9 cellular contexts compared by ENCODE assay signal in the genomic region with DNA sequence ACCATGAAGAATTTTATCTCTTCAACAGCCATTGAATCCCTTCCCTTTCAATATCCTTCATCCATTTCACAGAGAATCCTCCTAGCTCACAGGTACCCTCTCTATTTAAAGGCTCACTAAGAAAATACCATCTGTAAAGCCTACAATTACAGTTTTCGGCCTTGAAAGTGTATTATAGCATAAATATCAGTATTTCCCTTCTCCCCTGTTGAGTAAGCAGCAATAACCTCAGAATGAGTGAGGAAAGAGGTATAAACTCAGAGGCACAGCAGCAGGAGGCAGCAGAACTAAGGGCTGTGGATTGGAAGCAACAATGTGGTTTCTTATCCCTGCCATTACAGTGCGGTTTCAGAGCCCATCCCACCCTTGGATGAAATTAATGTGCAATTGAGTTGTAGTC.
"Had no signal": no experiment of that assay in that cellular context is flagged by ENCODE, and none has a peak within 500 bp of the region (broad histone marks: within the 10 kb centered on the region; RNA-seq: fewer than 3 reads in every experiment).

No MANE protein-coding gene starts in this region.

- DNase-seq: GM23248, GOT3, H7, H9, HCEC 1CT, HFFc6 had no signal

- H3K9ac ChIP-seq: GM23248 had no signal

- ATAC-seq: GM23338, HCT116 had no signal

- H3K27ac Mint-ChIP-seq: GM23338, HFFc6 had no signal

- H3K27ac ChIP-seq: GM23248 had no signal

- H2AFZ ChIP-seq: GM23248 had no signal

- H3K4me2 ChIP-seq: GM23338 had no signal

- H3K4me1 ChIP-seq: HAP-1 had no signal

- H3K36me3 ChIP-seq: HAP-1 had no signal

- H3K4me3 Mint-ChIP-seq: GM23338, H9, HFFc6 had no signal

- H3K9me3 ChIP-seq: HAP-1 had no signal

- H3K4me3 ChIP-seq: GM23248, GM23338, HAP-1 had no signal
